In the genomic region with DNA sequence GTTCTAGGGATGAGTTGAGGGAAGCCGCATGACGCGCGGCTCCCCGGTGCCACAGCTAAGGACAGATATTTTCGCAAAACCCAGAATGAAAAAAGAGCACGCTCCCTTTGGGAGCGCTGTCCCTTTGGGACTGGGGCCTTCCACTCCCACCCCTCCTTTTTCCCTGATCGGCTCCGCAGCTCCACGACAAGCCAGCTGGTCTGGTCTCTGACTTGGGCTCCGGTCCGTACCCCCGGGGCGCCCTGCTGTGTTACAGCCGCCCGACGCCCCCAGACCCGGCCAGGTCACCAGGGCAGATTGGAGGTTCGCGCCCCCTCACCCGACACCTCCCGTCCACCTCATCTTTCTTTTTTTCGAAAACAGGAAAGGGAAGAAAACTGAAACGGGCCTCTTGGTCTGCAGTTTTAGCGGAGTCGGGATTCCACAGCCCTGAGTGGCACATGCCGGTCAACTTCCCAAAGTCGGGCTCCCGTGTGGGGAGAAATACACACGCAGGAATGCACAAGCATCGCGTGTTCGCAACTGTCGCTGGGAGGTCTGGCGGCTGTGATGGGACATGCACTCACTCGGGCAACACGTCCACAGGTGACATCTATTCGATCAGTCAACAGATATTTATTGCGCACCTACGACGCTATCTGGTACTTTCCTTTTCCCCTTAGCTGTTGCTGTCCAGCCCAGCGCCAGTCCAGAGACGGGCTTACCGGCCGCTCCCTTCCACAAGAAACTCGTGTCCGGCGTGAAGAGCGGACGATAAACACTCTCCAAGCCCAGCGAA, we compare ENCODE assay signal across 10 cellular contexts. TPM values are rescaled to one million over a fixed set of nuclear protein-coding genes. Genes with fewer than 3 reads are reported as not detected.
DNase-seq lines count a peak whose midpoint lies in the region; FAIRE-seq and TF ChIP-seq lines count a peak whose summit lies in the region.
"Had no signal": no experiment of that assay in that cellular context is flagged by ENCODE, and none has a peak within 500 bp of the region (broad histone marks: within the 10 kb centered on the region; RNA-seq: fewer than 3 reads in every experiment).

No MANE protein-coding gene starts in this region.

- H3K9ac ChIP-seq in GM23248 (no peak overlapping the region), mammary epithelial cell (ENCODE audit: insufficient read depth, low read length) (peak overlapping the region; percentile 29), skeletal muscle tissue (ENCODE audit: low read depth in 1 of 3, low read length in 3 of 3) (peak overlapping the region in 1 of 3 donors; percentile 75)

- in situ Hi-C loops in GM23248 (cut with MboI): loop anchor here (10.0 to 25.0 kb wide), 3 partner anchors 652 to 1355 kb away; no protein-coding TSS in a partner anchor
- in situ Hi-C loops in mammary epithelial cell (cut with MboI; ENCODE audit: low sequenced_read_pairs in 2 of 2): loop anchor here (5.0 to 25.0 kb wide), 5 partner anchors 142 to 1005 kb away; no protein-coding TSS in a partner anchor
- in situ Hi-C loops in KBM-7 (cut with MboI; ENCODE audit: low pct_unique_long_range_greater_than_20kb, low sequenced_read_pairs): no loop called here

- H3K9me2 ChIP-seq in GM23248 (ENCODE audit: insufficient read depth): no peaks in the 10 kb centered on the region

- H3K27ac ChIP-seq in GM23248 (no peak overlapping the region), mammary epithelial cell (ENCODE audit: insufficient read depth, low read depth, low read length) (peak overlapping the region; percentile 31), skeletal muscle tissue (ENCODE audit: low read depth, low read length) (no peak overlapping the region)

- H2AFZ ChIP-seq in GM23248 (no peak overlapping the region; the same call in 1 of the 2 replicates), mammary epithelial cell (ENCODE audit: low read depth, low read length) (peak overlapping the region; percentile 71)

- no TSS peak for BruUV-seq in mammary epithelial cell (replicated peaks; lab: Mats Ljungman, UMichigan)

- H3K4me1 ChIP-seq in GM23248 (ENCODE audit: insufficient read depth) (peaks cover 11% of the 10 kb centered on the region), mammary epithelial cell (ENCODE audit: insufficient read depth, low read length) (peaks cover 37% of the 10 kb centered on the region), skeletal muscle tissue (ENCODE audit: control insufficient read depth in 3 of 3, insufficient read depth in 3 of 3, low read length in 3 of 3) (peaks cover 23 to 28% (median 28%) of the 10 kb centered on the region in 3 donors)

- peak overlapping the region; percentile 71; the same call in 1 of the 2 replicates for H3K4me3 ChIP-seq in GM23248
- H3K4me3 ChIP-seq in mammary epithelial cell (replicated peaks in 1 of 3; ENCODE audit: insufficient read depth in 1 of 3, low read depth in 2 of 3, low read length in 3 of 3): peak overlapping the region; percentile 44 to 50 (median 45)
- peak overlapping the region; percentile 40 for H3K4me3 ChIP-seq in kidney epithelial cell (ENCODE audit: low read depth, low read length)
- H3K4me3 ChIP-seq in skeletal muscle tissue (ENCODE audit: low read length in 3 of 3): peak overlapping the region; percentile 44 to 72 (median 66)

- TF ChIP-seq CTCF in mammary epithelial cell (conservative IDR thresholded peaks at IDR 0.05 in 1 of 2, IDR thresholded peaks at IDR 0.05 in 1 of 2; ENCODE audit: extremely low read depth in 1 of 2, insufficient read depth in 1 of 2, low read depth in 1 of 2, low read length in 2 of 2) (no peak), kidney epithelial cell (IDR thresholded peaks at IDR 0.05; ENCODE audit: insufficient read depth, low read length, poor library complexity, severe bottlenecking) (no peak)

- 0 out of 2 replicates have a peak, but pooled peaks cover 4% of the 10 kb centered on the region for H3F3A ChIP-seq in GM23248 (ENCODE audit: insufficient read depth)

- CTCF ChIA-PET in mammary epithelial cell (lab: Charles Lee; ENCODE audit: low non-redundant PET): no interaction called here

- H3K36me3 ChIP-seq in GM23248 (ENCODE audit: low read depth): no peaks in the 10 kb centered on the region
- no peaks in the 10 kb centered on the region for H3K36me3 ChIP-seq in mammary epithelial cell (ENCODE audit: insufficient read depth, low read length)
- H3K36me3 ChIP-seq in kidney epithelial cell (ENCODE audit: control insufficient read depth, insufficient read depth, low read length): no peaks in the 10 kb centered on the region
- no peaks in the 10 kb centered on the region for H3K36me3 ChIP-seq in skeletal muscle tissue (ENCODE audit: control insufficient read depth in 3 of 3, insufficient read depth in 3 of 3, low read length in 3 of 3)

- no peak for DNase-seq in GM23248
- DNase-seq in mammary epithelial cell: peak; percentile 68
- DNase-seq in kidney epithelial cell (ENCODE audit: low read depth): no peak
- no peak for DNase-seq in KBM-7
- DNase-seq in GM19239 (ENCODE audit: insufficient read length, low spot score): no peak
- no peak for DNase-seq in GF-D8 (lab: John Stamatoyannopoulos, UW)
- DNase-seq in CD1c-positive myeloid dendritic cell (ENCODE audit: extremely low spot score): no peak
- DNase-seq: NCI-H2029 had no signal

- no peaks in the 10 kb centered on the region for H3K27me3 ChIP-seq in GM23248 (replicated peaks; ENCODE audit: insufficient read depth)
- H3K27me3 ChIP-seq in mammary epithelial cell (ENCODE audit: insufficient read depth, low read length): no peaks in the 10 kb centered on the region
- peaks cover 28% of the 10 kb centered on the region for H3K27me3 ChIP-seq in kidney epithelial cell (ENCODE audit: control insufficient read depth, insufficient read depth, low read length)
- peaks cover 23 to 27% (median 26%) of the 10 kb centered on the region in 3 donors for H3K27me3 ChIP-seq in skeletal muscle tissue (ENCODE audit: control insufficient read depth in 3 of 3, insufficient read depth in 3 of 3, low read length in 3 of 3)

- 81 to 87% methylated on average over 48 to 52 of the region's 52 CpGs for WGBS in GM23248 (ENCODE audit: low coverage in 1 of 2, low lambda C conversion rate in 2 of 2, missing lambda C conversion rate in 2 of 2), 2 experiments
- 6% methylated on average over 27 of the region's 52 CpGs for WGBS in mammary epithelial cell (ENCODE audit: low coverage, missing lambda C conversion rate)

- intact Hi-C loops in mammary epithelial cell (cut with micrococcal nuclease): loop anchor here (1.0 to 10.0 kb wide), 8 partner anchors 140 to 1032 kb away; no protein-coding TSS in a partner anchor

- peaks cover 7% of the 10 kb centered on the region for H3K79me2 ChIP-seq in GM23248 (ENCODE audit: insufficient read depth)
- H3K79me2 ChIP-seq in mammary epithelial cell (ENCODE audit: insufficient read depth, low read length): peaks cover 21% of the 10 kb centered on the region

- H3K9me3 ChIP-seq in GM23248 (ENCODE audit: low read depth) (no peaks in the 10 kb centered on the region), mammary epithelial cell (replicated peaks; ENCODE audit: insufficient read depth, low read length) (no peaks in the 10 kb centered on the region), skeletal muscle tissue (ENCODE audit: control insufficient read depth in 3 of 3, low read length in 3 of 3) (no peaks in the 10 kb centered on the region)

- H3K4me2 ChIP-seq in GM23248 (ENCODE audit: unreplicated experiment) (peak overlapping the region; percentile 95), mammary epithelial cell (ENCODE audit: insufficient read depth, low read depth, low read length) (peak overlapping the region; percentile 92)

- H4K20me1 ChIP-seq in GM23248 (ENCODE audit: insufficient read depth) (no peaks in the 10 kb centered on the region), mammary epithelial cell (ENCODE audit: insufficient read depth, low read length) (peaks cover 3% of the 10 kb centered on the region)

- dilution Hi-C loops in mammary epithelial cell (cut with HindIII; ENCODE audit: low sequenced_read_pairs): no loop called here

- FAIRE-seq in GM19239 (lab: Jason Lieb, UNC): no peak
- FAIRE-seq: frontal cortex had no signal

RNA-seq across cellular contexts. Expression of gene SOX9, which starts 3.9 kb away (rescaled TPM):
- total RNA-seq in GM23248 (2014; rRNA removed; shearing (Covaris generic)): 13.8 and 16.6 TPM in 2 replicates
- polyA plus RNA-seq in GM23248 (2016; fragmentation: Nextera tagmentation; extraction: Ambion mirVana) (18.5 and 20.8 TPM in 2 replicates), mammary epithelial cell (31.6 TPM)
- total RNA-seq in mammary epithelial cell (10 to 100 TPM; 77.4 to 81.9 TPM), kidney epithelial cell (65.9 and 80.0 TPM in 2 replicates), skeletal muscle tissue (6.3 TPM)
- polyA minus RNA-seq in mammary epithelial cell: 33.8 TPM
